Comparison of ENCODE assay signal across 2 cellular contexts in genomic region chr22:31544481-31545480, GRCh38.
TF ChIP-seq lines count a peak whose summit lies in the region.

No MANE protein-coding gene starts in this region.

TF ChIP-seq in GM23338, 12 proteins besides CTCF, POLR2A, EP300 and RAD21:
- TF ChIP-seq JUNB (IDR thresholded peaks at IDR 0.05; ENCODE audit: unreplicated experiment), result no peak
- TF ChIP-seq REST (IDR thresholded peaks at IDR 0.05; ENCODE audit: unreplicated experiment), result no peak

TF ChIP-seq in GM12878, 131 proteins besides CTCF, POLR2A, EP300 and RAD21:
- TF ChIP-seq SMARCA5 (IDR thresholded peaks at IDR 0.05) (no peak), RELA (IDR thresholded peaks at IDR 0.05; ENCODE audit: borderline replicate concordance, partially characterized antibody) (no peak), RFX5 (IDR thresholded peaks at IDR 0.05; ENCODE audit: low read depth, low read length) (no peak), CREM (IDR thresholded peaks at IDR 0.05; ENCODE audit: low read depth) (no peak), KDM1A (IDR thresholded peaks at IDR 0.05; ENCODE audit: borderline replicate concordance) (no peak), IKZF2 (IDR thresholded peaks at IDR 0.05) (peak in 1 of 2 experiments; percentile 18; a peak in 2 of 4 replicates), RELB (IDR thresholded peaks at IDR 0.05; ENCODE audit: low read depth) (no peak), EGR1 (IDR thresholded peaks at IDR 0.05; ENCODE audit: borderline replicate concordance in 1 of 2, low read depth in 2 of 2, low read length in 2 of 2) (peak in 1 of 2 experiments; percentile 48; a peak in 1 of 3 replicates), DPF2 (IDR thresholded peaks at IDR 0.05) (0 out of 2 replicates have a peak, but pooled peaks have one; percentile 40), ZBED1 (IDR thresholded peaks at IDR 0.05; ENCODE audit: borderline replicate concordance) (no peak), TCF12 (IDR thresholded peaks at IDR 0.05; ENCODE audit: low read depth, low read length) (no peak), BMI1 (IDR thresholded peaks at IDR 0.05; ENCODE audit: borderline replicate concordance) (no peak), RUNX3 (IDR thresholded peaks at IDR 0.05; ENCODE audit: low read length) (peak; percentile 45; the same call in 1 of the 2 replicates), E4F1 (IDR thresholded peaks at IDR 0.05; ENCODE audit: borderline replicate concordance, partially characterized antibody) (no peak), ZNF384 (IDR thresholded peaks at IDR 0.05; ENCODE audit: borderline replicate concordance, low read depth, low read length) (no peak), NR2F1 (conservative IDR thresholded peaks at IDR 0.05) (peak; percentile 87), E2F4 (IDR thresholded peaks at IDR 0.05; ENCODE audit: low read depth, low read length) (no peak), PAX8 (IDR thresholded peaks at IDR 0.05) (no peak), JUND (IDR thresholded peaks at IDR 0.05; ENCODE audit: low read depth, low read length) (no peak), BRCA1 (IDR thresholded peaks at IDR 0.05; ENCODE audit: low read depth, low read length) (no peak), EED (IDR thresholded peaks at IDR 0.05; ENCODE audit: low read depth) (peak; percentile 61; the same call in 1 of the 2 replicates), RCOR1 (conservative IDR thresholded peaks at IDR 0.05; ENCODE audit: low read depth, low read length) (no peak), IKZF1 (conservative IDR thresholded peaks at IDR 0.05) (peak; percentile 70), MEF2A (IDR thresholded peaks at IDR 0.05; ENCODE audit: insufficient read depth, low read depth, low read length) (no peak), SUZ12 (IDR thresholded peaks at IDR 0.05; ENCODE audit: unreplicated experiment) (no peak)
TF ChIP-seq in GM12878: peak in this region for 7.
